ENCODE assay signal across 14 cellular contexts in genomic region chr14:75821828-75822521, GRCh38.
DNase-seq lines count a peak whose midpoint lies in the region; ATAC-seq, FAIRE-seq and TF ChIP-seq lines count a peak whose summit lies in the region.
"Had no signal": no experiment of that assay in that cellular context is flagged by ENCODE, and none has a peak within 500 bp of the region (broad histone marks: within the 10 kb centered on the region; RNA-seq: fewer than 3 reads in every experiment).

No MANE protein-coding gene starts in this region.

- H3K36me3 Mint-ChIP-seq in neural crest cell (ENCODE audit: low read depth) = peaks cover 5% of the 10 kb centered on the region

- peak overlapping the region; percentile 69 for H3K27ac Mint-ChIP-seq in neural crest cell (ENCODE audit: unreplicated experiment)

- H3K4me1 Mint-ChIP-seq in neural crest cell = peaks cover 20% of the 10 kb centered on the region

- no peak overlapping the region for H3K27ac ChIP-seq in Karpas-422 (ENCODE audit: low read length)
- H3K27ac ChIP-seq: C4-2B had no signal

- no peaks in the 10 kb centered on the region for H3K4me1 ChIP-seq in Karpas-422 (ENCODE audit: low read length)

- no peaks in the 10 kb centered on the region for H4K20me1 ChIP-seq in Karpas-422 (ENCODE audit: insufficient read depth, low read depth, low read length)

- H3K79me2 ChIP-seq in Karpas-422 (ENCODE audit: low read length) = no peaks in the 10 kb centered on the region

- no peaks in the 10 kb centered on the region for H3K27me3 ChIP-seq in Karpas-422 (ENCODE audit: low read length)

- no peak overlapping the region for H3K4me3 ChIP-seq in Karpas-422 (ENCODE audit: low read length)

- no peak for TF ChIP-seq CTCF in neural crest cell (conservative IDR thresholded peaks at IDR 0.05)

- peak; percentile 80 for FAIRE-seq in endometrium (lab: Jason Lieb, UNC)
- FAIRE-seq: GM12891 had no signal

- no peak for ATAC-seq in HG03571 (IDR thresholded peaks at IDR 0.05; ENCODE audit: unreplicated experiment)
- ATAC-seq: naive thymus-derived CD8-positive, alpha-beta T cell had no signal

- no peaks in the 10 kb centered on the region for H3K27me3 Mint-ChIP-seq in neural crest cell (ENCODE audit: low read depth)
- H3K27me3 Mint-ChIP-seq: naive thymus-derived CD8-positive, alpha-beta T cell had no signal

- H3K9ac ChIP-seq in Karpas-422 (ENCODE audit: low read length) = no peak overlapping the region

- no peak overlapping the region for H2AFZ ChIP-seq in Karpas-422 (ENCODE audit: low read length)

- no peaks in the 10 kb centered on the region for H3K9me2 ChIP-seq in Karpas-422 (replicated peaks; ENCODE audit: insufficient read depth, low read length)

- H3K4me2 ChIP-seq in Karpas-422 (ENCODE audit: low read depth, low read length, poor library complexity, severe bottlenecking) = no peak overlapping the region

- H3K9me3 ChIP-seq in Karpas-422 (ENCODE audit: low read length) = no peaks in the 10 kb centered on the region

- no peak overlapping the region for H3K4me3 Mint-ChIP-seq in neural crest cell
- H3K4me3 Mint-ChIP-seq: naive thymus-derived CD8-positive, alpha-beta T cell had no signal

- H3K36me3 ChIP-seq in Karpas-422 (ENCODE audit: insufficient read depth, low read length) = peaks cover 7% of the 10 kb centered on the region; the same call in 1 of the 2 replicates

- no peaks in the 10 kb centered on the region for H3K9me3 Mint-ChIP-seq in neural crest cell
- H3K9me3 Mint-ChIP-seq: naive thymus-derived CD8-positive, alpha-beta T cell had no signal

- DNase-seq in COLO829 (ENCODE audit: low spot score) (peak; percentile 24), NCI-H187 treated with DMSO at 0.1 percent for 48 hours (lab: John Stamatoyannopoulos, UW) (peak; percentile 95), neural crest cell (ENCODE audit: low read depth, low spot score) (no peak), Karpas-422 (no peak), DMS 273 treated with DMSO at 0.1 percent for 48 hours (lab: John Stamatoyannopoulos, UW) (no peak)
- no peak for DNase-seq in stimulated activated CD4-positive, alpha-beta T cell treated with anti-CD3 and anti-CD28 coated beads, Interleukin-4, amount 100 ng/mL, for 4 hours
- DNase-seq: activated CD8-positive, alpha-beta memory T cell treated with anti-CD3 and anti-CD28 coated beads, Interleukin-2, amount 50 U/mL, for 4 hours; glutamatergic neuron; naive thymus-derived CD8-positive, alpha-beta T cell; T1000 had no signal

Comparison
In these comparisons a context has a peak if more than half of its experiments do, and no peak if none do; other contexts are left out.
1. DNase-seq: peak in COLO829 (single experiment) and NCI-H187 treated with DMSO at 0.1 percent for 48 hours (single experiment); none in neural crest cell (single experiment), stimulated activated CD4-positive, alpha-beta T cell treated with anti-CD3 and anti-CD28 coated beads, Interleukin-4, amount 100 ng/mL, for 4 hours (0 of 2), Karpas-422 (single experiment) and DMS 273 treated with DMSO at 0.1 percent for 48 hours (single experiment).